In the genomic region with DNA sequence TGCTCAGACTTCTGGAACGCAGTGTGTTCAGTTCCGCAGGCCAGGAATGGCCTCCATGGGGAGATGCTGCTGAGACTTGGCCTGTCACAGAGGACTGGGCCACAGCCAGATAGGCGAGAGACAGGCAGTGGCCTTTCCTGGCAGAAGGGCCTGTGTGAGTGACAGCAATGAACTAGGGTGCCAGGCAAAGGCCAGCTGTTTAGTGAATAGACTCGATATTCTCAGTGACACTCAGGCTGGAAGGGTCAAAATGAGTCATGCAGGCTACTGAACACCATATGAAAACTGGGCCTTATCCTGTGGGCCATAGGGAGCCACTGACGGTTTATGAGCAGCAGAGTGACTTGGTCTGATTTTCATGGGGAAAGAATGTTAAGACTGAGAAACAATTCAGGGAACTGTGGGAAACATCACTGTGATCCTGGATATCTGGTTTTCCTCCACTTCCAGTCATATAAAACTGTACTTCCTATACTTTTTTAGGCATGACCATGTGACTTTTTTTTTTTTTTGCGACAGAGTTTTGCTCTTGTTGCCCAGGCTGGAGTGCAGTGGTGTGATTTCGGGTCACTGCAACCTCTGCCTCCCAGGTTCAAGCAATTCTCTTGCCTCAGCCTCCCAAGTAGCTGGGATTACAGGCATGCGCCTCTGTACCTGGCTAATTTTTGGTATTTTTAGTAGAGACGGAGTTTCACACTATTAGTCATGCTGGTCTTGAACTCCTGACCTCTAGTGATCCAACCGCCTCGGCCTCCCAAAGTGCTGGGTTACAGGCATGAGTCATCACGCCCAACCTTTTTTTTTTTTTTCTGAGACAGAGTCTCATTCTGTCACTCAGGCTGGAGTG, we compare ENCODE assay signal across 1 cellular context.
A peak's percentile ranks its signal among the peaks of the same experiment; 100 is the strongest.
TF ChIP-seq lines count a peak whose summit lies in the region.

No MANE protein-coding gene starts in this region.

TF ChIP-seq in HepG2, 621 proteins besides CTCF, POLR2A, EP300 and RAD21 (continued from another document):
- TF ChIP-seq, protein P1, sequence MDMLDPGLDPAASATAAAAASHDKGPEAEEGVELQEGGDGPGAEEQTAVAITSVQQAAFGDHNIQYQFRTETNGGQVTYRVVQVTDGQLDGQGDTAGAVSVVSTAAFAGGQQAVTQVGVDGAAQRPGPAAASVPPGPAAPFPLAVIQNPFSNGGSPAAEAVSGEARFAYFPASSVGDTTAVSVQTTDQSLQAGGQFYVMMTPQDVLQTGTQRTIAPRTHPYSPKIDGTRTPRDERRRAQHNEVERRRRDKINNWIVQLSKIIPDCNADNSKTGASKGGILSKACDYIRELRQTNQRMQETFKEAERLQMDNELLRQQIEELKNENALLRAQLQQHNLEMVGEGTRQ (IDR thresholded peaks at IDR 0.05; ENCODE audit: low read depth, low read length): no peak
- TF ChIP-seq, protein P1 (CRISPR knock-in tag; IDR thresholded peaks at IDR 0.05; ENCODE audit: borderline replicate concordance): no peak
- TF ChIP-seq ZNF792 (CRISPR knock-in tag; IDR thresholded peaks at IDR 0.05): 0 out of 2 replicates have a peak, but pooled peaks have one; percentile 41
